ENCODE assay signal across 1 cellular context in genomic region chr5:1526681-1527131, GRCh38.
TF ChIP-seq lines count a peak whose summit lies in the region.

No MANE protein-coding gene starts in this region.

TF ChIP-seq in H1, 55 proteins besides CTCF, POLR2A, EP300 and RAD21:
- no peak for TF ChIP-seq BRCA1 (IDR thresholded peaks at IDR 0.05; ENCODE audit: low read depth, low read length)
TF ChIP-seq in H1: peak in this region for 0.
